In genomic region chr16:85859818-85860125, GRCh38 we compare ENCODE assay signal across 18 cellular contexts. TPM values are rescaled to one million over a fixed set of nuclear protein-coding genes. Genes with fewer than 3 reads are reported as not detected.
DNase-seq lines count a peak whose midpoint lies in the region; ATAC-seq and TF ChIP-seq lines count a peak whose summit lies in the region.
"Had no signal": no experiment of that assay in that cellular context is flagged by ENCODE, and none has a peak within 500 bp of the region (broad histone marks: within the 10 kb centered on the region; RNA-seq: fewer than 3 reads in every experiment).

No MANE protein-coding gene starts in this region.

- H3K27ac ChIP-seq in HCT116 (ENCODE audit: low read depth, low read length) (no peak overlapping the region; the same call in 1 of the 2 replicates), OCI-LY3 (ENCODE audit: low read length) (peak overlapping the region; percentile 52), neural progenitor cell (no peak overlapping the region)
- H3K27ac ChIP-seq: KMS-11 had no signal

- TF ChIP-seq CTCF in HCT116 (IDR thresholded peaks at IDR 0.05 in 2 of 3, conservative IDR thresholded peaks at IDR 0.05 in 1 of 3; ENCODE audit: borderline replicate concordance in 1 of 3, insufficient read depth in 1 of 3, low read depth in 2 of 3, low read length in 2 of 3) (0 out of 6 replicates have a peak, but pooled peaks of 1 of the 3 experiments have one; percentile 2), OCI-LY3 (IDR thresholded peaks at IDR 0.05; ENCODE audit: low read depth, low read length) (peak; percentile 17), neural progenitor cell (IDR thresholded peaks at IDR 0.05) (no peak), GM20000 (IDR thresholded peaks at IDR 0.05; ENCODE audit: extremely low read depth, missing control alignments) (no peak)

- intact Hi-C loops in HCT116 (cut with micrococcal nuclease): no loop called here

- no peaks in the 10 kb centered on the region for H3F3A ChIP-seq in neural progenitor cell (ENCODE audit: low read depth)

- no peak overlapping the region for H3K4me3 ChIP-seq in HCT116 (replicated peaks in 1 of 2; ENCODE audit: low read depth in 1 of 2, low read length in 2 of 2)
- peak overlapping the region; percentile 31 for H3K4me3 ChIP-seq in OCI-LY3 (ENCODE audit: low read length)
- no peak overlapping the region for H3K4me3 ChIP-seq in neural progenitor cell
- H3K4me3 ChIP-seq: HAP-1, MG63 had no signal

- H3K79me2 ChIP-seq in HCT116 (ENCODE audit: insufficient read depth, low read length) (no peaks in the 10 kb centered on the region), OCI-LY3 (ENCODE audit: low read length) (no peaks in the 10 kb centered on the region), neural progenitor cell (ENCODE audit: low read depth) (no peaks in the 10 kb centered on the region)

- H3K27me3 ChIP-seq in HCT116 (ENCODE audit: insufficient read depth, low read length) (peaks cover 18% of the 10 kb centered on the region), OCI-LY3 (ENCODE audit: low read depth, low read length) (0 out of 2 replicates have a peak, but pooled peaks cover 4% of the 10 kb centered on the region), neural progenitor cell (peaks cover 3% of the 10 kb centered on the region)
- H3K27me3 ChIP-seq: MG63 had no signal

- H4K20me1 ChIP-seq in HCT116 (ENCODE audit: insufficient read depth) (no peaks in the 10 kb centered on the region), OCI-LY3 (ENCODE audit: insufficient read depth, low read length) (no peaks in the 10 kb centered on the region), neural progenitor cell (ENCODE audit: low read depth) (no peaks in the 10 kb centered on the region)

- H3K9me3 Mint-ChIP-seq in neural progenitor cell: peaks cover 8% of the 10 kb centered on the region

- peaks cover 0 to 4% of the 10 kb centered on the region in 2 experiments; a peak in 2 of 4 replicates for H3K9me3 ChIP-seq in HCT116 (ENCODE audit: control insufficient read depth in 1 of 2, insufficient read depth in 1 of 2, low read depth in 1 of 2, low read length in 2 of 2)
- H3K9me3 ChIP-seq in OCI-LY3 (ENCODE audit: insufficient read depth, low read length): 0 out of 2 replicates have a peak, but pooled peaks cover 4% of the 10 kb centered on the region
- no peaks in the 10 kb centered on the region for H3K9me3 ChIP-seq in neural progenitor cell (ENCODE audit: low read depth)
- H3K9me3 ChIP-seq: MG63 had no signal

- no peaks in the 10 kb centered on the region for H3K36me3 Mint-ChIP-seq in neural progenitor cell

- DNase-seq in DMS79 (lab: John Stamatoyannopoulos, UW): peak; percentile 2
- no peak for DNase-seq in HCT116 (ENCODE audit: low read depth, low spot score)
- DNase-seq in neural progenitor cell (ENCODE audit: low spot score): no peak
- no peak for DNase-seq in GM20000 (ENCODE audit: low spot score)
- DNase-seq: C1 segment of cervical spinal cord, DMS53, GDM1, MG63, NCI-H1436, NCI-H2029 treated with DMSO at 0.1 percent for 48 hours, NCI-H510A treated with DMSO at 0.1 percent for 48 hours, SHP77 treated with DMSO at 0.1 percent for 48 hours had no signal

- ATAC-seq in HCT116 (peak; percentile 49), HG03342 (IDR thresholded peaks at IDR 0.05; ENCODE audit: unreplicated experiment) (no peak), GM21526 (IDR thresholded peaks at IDR 0.05; ENCODE audit: low FRiP score, unreplicated experiment) (no peak), HG02623 (IDR thresholded peaks at IDR 0.05; ENCODE audit: unreplicated experiment) (no peak)

- H3K36me3 ChIP-seq in HCT116 (ENCODE audit: control insufficient read depth in 1 of 2, insufficient read depth in 2 of 2, low read length in 2 of 2): no peaks in the 10 kb centered on the region
- H3K36me3 ChIP-seq in OCI-LY3 (replicated peaks; ENCODE audit: low read depth, low read length): no peaks in the 10 kb centered on the region
- H3K36me3 ChIP-seq in neural progenitor cell: no peaks in the 10 kb centered on the region
- H3K36me3 ChIP-seq: HAP-1, MG63 had no signal

- CTCF ChIA-PET in HCT116 (lab: Charles Lee): no interaction called here

- TF ChIP-seq RAD21 in HCT116 (IDR thresholded peaks at IDR 0.05; ENCODE audit: low read depth): no peak

- H3K4me1 Mint-ChIP-seq in neural progenitor cell: no peaks in the 10 kb centered on the region

- H3K4me2 ChIP-seq in HCT116 (ENCODE audit: low read length): no peak overlapping the region
- peak overlapping the region; percentile 69 for H3K4me2 ChIP-seq in OCI-LY3 (ENCODE audit: low read length)
- H3K4me2 ChIP-seq in neural progenitor cell: no peak overlapping the region
- H3K4me2 ChIP-seq: KMS-11 had no signal

- no peaks in the 10 kb centered on the region for H3K4me1 ChIP-seq in HCT116 (ENCODE audit: control insufficient read depth in 1 of 2, insufficient read depth in 2 of 2, low read length in 2 of 2)
- H3K4me1 ChIP-seq in OCI-LY3 (ENCODE audit: low read length): peaks cover 52% of the 10 kb centered on the region
- no peaks in the 10 kb centered on the region for H3K4me1 ChIP-seq in neural progenitor cell
- H3K4me1 ChIP-seq: HAP-1 had no signal

- no peak for TF ChIP-seq POLR2A in HCT116 (IDR thresholded peaks at IDR 0.05; ENCODE audit: borderline replicate concordance, extremely low read depth, insufficient read depth, insufficient read length)

- H3K27ac Mint-ChIP-seq in neural progenitor cell: no peak overlapping the region

- POLR2A ChIA-PET in HCT116 (lab: Charles Lee): no interaction called here

- peaks cover 18% of the 10 kb centered on the region for H3K27me3 Mint-ChIP-seq in neural progenitor cell (ENCODE audit: insufficient read depth, low read depth)

- H3K9ac ChIP-seq in HCT116 (ENCODE audit: low read length) (no peak overlapping the region), OCI-LY3 (ENCODE audit: low read length) (peak overlapping the region; percentile 46; the same call in 1 of the 2 replicates), neural progenitor cell (no peak overlapping the region)
- H3K9ac ChIP-seq: KMS-11 had no signal

- no peak overlapping the region for H3K4me3 Mint-ChIP-seq in neural progenitor cell

- no TSS peak for BruUV-seq in HCT116 (replicated peaks; lab: Mats Ljungman, UMichigan)

- H2AFZ ChIP-seq in HCT116 (ENCODE audit: low read depth, low read length, poor library complexity, severe bottlenecking): no peak overlapping the region
- H2AFZ ChIP-seq in OCI-LY3 (ENCODE audit: low read depth, low read length): no peak overlapping the region
- peak overlapping the region; percentile 17 for H2AFZ ChIP-seq in neural progenitor cell (replicated peaks)

- no peaks in the 10 kb centered on the region for H3K9me2 ChIP-seq in HCT116 (ENCODE audit: insufficient read depth)

- RAD21 ChIA-PET in HCT116 (lab: Charles Lee; ENCODE audit: low non-redundant PET in 1 of 2, low total read pairs in 2 of 2, uncharacterized antibody in 2 of 2, unreplicated experiment in 2 of 2): no interaction called here

TF ChIP-seq in HCT116, 20 proteins besides CTCF, POLR2A, EP300 and RAD21:
- TF ChIP-seq JUND (IDR thresholded peaks at IDR 0.05): no peak
- no peak for TF ChIP-seq ATF3 (IDR thresholded peaks at IDR 0.05)
- TF ChIP-seq ZFX (IDR thresholded peaks at IDR 0.05): no peak
- TF ChIP-seq ZBTB33 (IDR thresholded peaks at IDR 0.05; ENCODE audit: extremely low read depth, insufficient replicate concordance, low read length): no peak
- no peak for TF ChIP-seq SP1 (IDR thresholded peaks at IDR 0.05; ENCODE audit: low read depth)
- no peak for TF ChIP-seq SRF (IDR thresholded peaks at IDR 0.05; ENCODE audit: low read depth)
- TF ChIP-seq SIN3A (IDR thresholded peaks at IDR 0.05; ENCODE audit: low read depth): no peak
- TF ChIP-seq ELF1 (IDR thresholded peaks at IDR 0.05; ENCODE audit: borderline replicate concordance, low read depth): no peak
- no peak for TF ChIP-seq EGR1 (IDR thresholded peaks at IDR 0.05; ENCODE audit: low read depth)
- TF ChIP-seq CBX3 (IDR thresholded peaks at IDR 0.05; ENCODE audit: low read depth): no peak
- no peak for TF ChIP-seq TCF7L2 (IDR thresholded peaks at IDR 0.05; ENCODE audit: borderline replicate concordance, extremely low read depth, insufficient read depth, insufficient read length)
- TF ChIP-seq EZH2phosphoT487 (IDR thresholded peaks at IDR 0.05; ENCODE audit: borderline replicate concordance): no peak
- no peak for TF ChIP-seq MAX (IDR thresholded peaks at IDR 0.05)
- TF ChIP-seq POLR2AphosphoS5 (IDR thresholded peaks at IDR 0.05; ENCODE audit: low read depth, low read length): no peak
- TF ChIP-seq EZH2 (IDR thresholded peaks at IDR 0.05): no peak
- TF ChIP-seq YY1 (IDR thresholded peaks at IDR 0.05; ENCODE audit: extremely low read depth, insufficient replicate concordance, low read depth, low read length): no peak
- TF ChIP-seq FOSL1 (IDR thresholded peaks at IDR 0.05; ENCODE audit: low read depth): no peak
TF ChIP-seq in HCT116: peak in this region for 0.

RNA-seq across cellular contexts. Expression of gene IRF8, which starts 39.2 kb away (rescaled TPM):
- total RNA-seq in HCT116 (2021; ENCODE audit: unreplicated experiment) (0.61 TPM), neural progenitor cell (ENCODE audit: low replicate concordance) (1.2 and 2.0 TPM in 2 replicates)
- not detected in 2 replicates for polyA plus RNA-seq in HCT116 (2012)
